In the genomic region with DNA sequence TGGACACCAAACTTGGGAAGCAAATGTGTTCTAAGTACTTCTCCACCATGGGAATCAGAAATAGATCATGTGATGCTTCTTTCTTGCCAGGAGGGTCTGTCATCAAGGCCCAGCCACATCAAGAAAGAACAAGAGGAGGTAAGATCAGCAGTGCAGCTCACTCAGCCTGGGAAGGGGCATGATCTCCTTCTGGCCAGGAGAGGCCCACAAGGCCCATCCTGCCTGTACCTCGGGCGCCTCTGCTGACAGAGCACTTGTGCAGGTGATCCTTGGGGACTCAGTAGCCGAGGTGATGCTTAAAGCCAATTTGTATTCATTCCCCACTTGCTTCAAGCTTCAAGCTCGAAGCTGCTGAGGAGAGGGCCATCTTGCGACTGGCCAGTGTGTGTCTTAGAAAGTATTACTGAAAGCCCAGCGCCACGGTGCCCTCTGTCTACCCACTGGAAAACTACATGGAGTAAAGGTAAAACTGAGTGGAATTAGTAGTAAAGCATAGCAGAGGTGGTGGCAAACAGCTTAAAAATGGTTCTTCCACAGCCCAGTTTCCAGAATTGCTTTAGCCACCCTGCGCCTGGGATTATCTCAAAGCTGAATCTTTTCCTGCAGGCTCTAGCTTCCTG, we compare ENCODE assay signal across 2 cellular contexts.
A peak's percentile ranks its signal among the peaks of the same experiment; 100 is the strongest.
TF ChIP-seq lines count a peak whose summit lies in the region.

No MANE protein-coding gene starts in this region.

TF ChIP-seq in K562, 482 proteins besides CTCF, POLR2A, EP300 and RAD21:
- TF ChIP-seq, protein P1, sequence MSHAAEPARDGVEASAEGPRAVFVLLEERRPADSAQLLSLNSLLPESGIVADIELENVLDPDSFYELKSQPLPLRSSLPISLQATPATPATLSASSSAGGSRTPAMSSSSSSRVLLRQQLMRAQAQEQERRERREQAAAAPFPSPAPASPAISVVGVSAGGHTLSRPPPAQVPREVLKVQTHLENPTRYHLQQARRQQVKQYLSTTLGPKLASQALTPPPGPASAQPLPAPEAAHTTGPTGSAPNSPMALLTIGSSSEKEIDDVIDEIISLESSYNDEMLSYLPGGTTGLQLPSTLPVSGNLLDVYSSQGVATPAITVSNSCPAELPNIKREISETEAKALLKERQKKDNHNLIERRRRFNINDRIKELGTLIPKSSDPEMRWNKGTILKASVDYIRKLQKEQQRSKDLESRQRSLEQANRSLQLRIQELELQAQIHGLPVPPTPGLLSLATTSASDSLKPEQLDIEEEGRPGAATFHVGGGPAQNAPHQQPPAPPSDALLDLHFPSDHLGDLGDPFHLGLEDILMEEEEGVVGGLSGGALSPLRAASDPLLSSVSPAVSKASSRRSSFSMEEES (CRISPR knock-in tag; IDR thresholded peaks at IDR 0.05): peak; percentile 20; the same call in 1 of the 2 replicates
- TF ChIP-seq MIER1 (IDR thresholded peaks at IDR 0.05; ENCODE audit: low read depth): no peak

TF ChIP-seq in HepG2, 621 proteins besides CTCF, POLR2A, EP300 and RAD21:
- TF ChIP-seq, protein P2, sequence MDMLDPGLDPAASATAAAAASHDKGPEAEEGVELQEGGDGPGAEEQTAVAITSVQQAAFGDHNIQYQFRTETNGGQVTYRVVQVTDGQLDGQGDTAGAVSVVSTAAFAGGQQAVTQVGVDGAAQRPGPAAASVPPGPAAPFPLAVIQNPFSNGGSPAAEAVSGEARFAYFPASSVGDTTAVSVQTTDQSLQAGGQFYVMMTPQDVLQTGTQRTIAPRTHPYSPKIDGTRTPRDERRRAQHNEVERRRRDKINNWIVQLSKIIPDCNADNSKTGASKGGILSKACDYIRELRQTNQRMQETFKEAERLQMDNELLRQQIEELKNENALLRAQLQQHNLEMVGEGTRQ (IDR thresholded peaks at IDR 0.05; ENCODE audit: low read depth, low read length): no peak
- TF ChIP-seq, protein P2 (CRISPR knock-in tag; IDR thresholded peaks at IDR 0.05; ENCODE audit: borderline replicate concordance): no peak
- TF ChIP-seq ZNF543 (CRISPR knock-in tag; IDR thresholded peaks at IDR 0.05): 0 out of 2 replicates have a peak, but pooled peaks have one; percentile 49
- no peak for TF ChIP-seq MATR3 (CRISPR knock-in tag; IDR thresholded peaks at IDR 0.05)
- peak; percentile 19; the same call in 1 of the 2 replicates for TF ChIP-seq STAG1 (CRISPR knock-in tag; IDR thresholded peaks at IDR 0.05)
- TF ChIP-seq ZNF10 (CRISPR knock-in tag; IDR thresholded peaks at IDR 0.05; ENCODE audit: borderline replicate concordance, low read depth): no peak
